Comparison of ENCODE assay signal across 16 cellular contexts in genomic region chr1:40742363-40743061, GRCh38. TPM values are rescaled to one million over a fixed set of nuclear protein-coding genes. Genes with fewer than 3 reads are reported as not detected.
DNase-seq lines count a peak whose midpoint lies in the region; ATAC-seq and TF ChIP-seq lines count a peak whose summit lies in the region.
"Had no signal": no experiment of that assay in that cellular context is flagged by ENCODE, and none has a peak within 500 bp of the region (broad histone marks: within the 10 kb centered on the region; RNA-seq: fewer than 3 reads in every experiment).

No MANE protein-coding gene starts in this region.

- H3K27me3 Mint-ChIP-seq in stimulated activated memory B cell treated with anti-CD40 and anti-IgM and Interleukin-4, amounts not matched to agents 10 μg/mL and 1 μg/mL and 100 μg/mL, for 72 hours, result no peaks in the 10 kb centered on the region
- H3K27me3 Mint-ChIP-seq in osteocyte (ENCODE audit: unreplicated experiment), result no peaks in the 10 kb centered on the region

- peaks cover 56% of the 10 kb centered on the region for H3K4me1 Mint-ChIP-seq in stimulated activated memory B cell treated with anti-CD40 and anti-IgM and Interleukin-4, amounts not matched to agents 10 μg/mL and 1 μg/mL and 100 μg/mL, for 72 hours
- H3K4me1 Mint-ChIP-seq in osteocyte (ENCODE audit: unreplicated experiment), result peaks cover 26% of the 10 kb centered on the region

- H3K36me3 Mint-ChIP-seq in stimulated activated memory B cell treated with anti-CD40 and anti-IgM and Interleukin-4, amounts not matched to agents 10 μg/mL and 1 μg/mL and 100 μg/mL, for 72 hours, result peaks cover 87% of the 10 kb centered on the region
- peaks cover 57% of the 10 kb centered on the region for H3K36me3 Mint-ChIP-seq in osteocyte (ENCODE audit: unreplicated experiment)

- H3K9ac ChIP-seq in SK-N-SH, result no peak overlapping the region
- H3K9ac ChIP-seq: BLaER1 had no signal

- ATAC-seq in heart left ventricle (peak; percentile 62 to 68 (median 65)), gastroesophageal sphincter (no peak), GM19035 (IDR thresholded peaks at IDR 0.05; ENCODE audit: unreplicated experiment) (no peak)
- peak; percentile 64 for ATAC-seq in stimulated activated memory B cell treated with anti-CD40 and anti-IgM and Interleukin-4, amounts not matched to agents 10 μg/mL and 1 μg/mL and 100 μg/mL, for 72 hours

- H3K4me3 ChIP-seq in heart left ventricle, result no peak overlapping the region
- no peak overlapping the region for H3K4me3 ChIP-seq in PC-9
- no peak overlapping the region for H3K4me3 ChIP-seq in gastroesophageal sphincter
- H3K4me3 ChIP-seq in SK-N-SH (ENCODE audit: low read depth in 2 of 2, low read length in 1 of 2), result no peak overlapping the region
- H3K4me3 ChIP-seq: BLaER1, esophagus squamous epithelium had no signal

- TF ChIP-seq CTCF in heart left ventricle (IDR thresholded peaks at IDR 0.05) (no peak), PC-9 (conservative IDR thresholded peaks at IDR 0.05) (no peak), gastroesophageal sphincter (IDR thresholded peaks at IDR 0.05) (no peak), osteocyte (IDR thresholded peaks at IDR 0.05) (no peak), SK-N-SH (IDR thresholded peaks at IDR 0.05) (no peak)

- peak overlapping the region; percentile 82 for H3K27ac Mint-ChIP-seq in stimulated activated memory B cell treated with anti-CD40 and anti-IgM and Interleukin-4, amounts not matched to agents 10 μg/mL and 1 μg/mL and 100 μg/mL, for 72 hours
- no peak overlapping the region for H3K27ac Mint-ChIP-seq in osteocyte (ENCODE audit: unreplicated experiment)

- DNase-seq in heart left ventricle, result no peak
- no peak for DNase-seq in cardiac septum (ENCODE audit: low spot score)
- no peak for DNase-seq in PC-9
- DNase-seq in osteocyte (ENCODE audit: extremely low spot score, unreplicated experiment), result no peak
- no peak for DNase-seq in SK-N-SH
- DNase-seq: activated CD4-positive, CD25-positive, alpha-beta regulatory T cell treated with anti-CD3 and anti-CD28 coated beads, Interleukin-2, amount 50 U/mL, for 72 hours; DND-41; esophagus squamous epithelium; NCI-H510A; retina; SHP77 treated with DMSO at 0.1 percent for 48 hours had no signal

- H3K27ac ChIP-seq in heart left ventricle (peak overlapping the region in 7 of 12 donors; percentile 14 to 60 (median 44)), PC-9 (no peak overlapping the region), gastroesophageal sphincter (peak overlapping the region; percentile 31 to 75 (median 50)), SK-N-SH (ENCODE audit: low read depth in 2 of 2, low read length in 1 of 2) (no peak overlapping the region)
- H3K27ac ChIP-seq: BLaER1, esophagus squamous epithelium had no signal

- H3K36me3 ChIP-seq in heart left ventricle (peaks cover 0 to 83% (median 75%) of the 10 kb centered on the region in 9 donors), PC-9 (ENCODE audit: low read depth) (peaks cover 14% of the 10 kb centered on the region; the same call in 1 of the 2 replicates), gastroesophageal sphincter (peaks cover 0 to 4% of the 10 kb centered on the region in 2 donors), SK-N-SH (replicated peaks in 1 of 2; ENCODE audit: control insufficient read depth in 1 of 2, insufficient read depth in 2 of 2, low read length in 1 of 2) (peaks cover 53 to 59% of the 10 kb centered on the region in 2 experiments)

- TF ChIP-seq POLR2A in heart left ventricle (IDR thresholded peaks at IDR 0.05), result no peak
- no peak for TF ChIP-seq POLR2A in gastroesophageal sphincter (IDR thresholded peaks at IDR 0.05)

- no peaks in the 10 kb centered on the region for H3K9me3 Mint-ChIP-seq in stimulated activated memory B cell treated with anti-CD40 and anti-IgM and Interleukin-4, amounts not matched to agents 10 μg/mL and 1 μg/mL and 100 μg/mL, for 72 hours
- no peaks in the 10 kb centered on the region for H3K9me3 Mint-ChIP-seq in osteocyte (ENCODE audit: unreplicated experiment)

- POLR2A ChIA-PET in PC-9 (lab: Charles Lee; ENCODE audit: unreplicated experiment), result no interaction called here
- POLR2A ChIA-PET in SK-N-SH (lab: Yijun Ruan, JAX), result no interaction called here

- intact Hi-C loops in heart left ventricle (cut with DNase I) (no loop called here), cardiac septum (cut with DNase I) (no loop called here), PC-9 (cut with micrococcal nuclease; ENCODE audit: unreplicated experiment) (no loop called here)

- no peak for TF ChIP-seq RAD21 in SK-N-SH (IDR thresholded peaks at IDR 0.05; ENCODE audit: low read length)

- H3K9me3 ChIP-seq in heart left ventricle (no peaks in the 10 kb centered on the region), PC-9 (ENCODE audit: insufficient read depth, low read depth) (no peaks in the 10 kb centered on the region), gastroesophageal sphincter (no peaks in the 10 kb centered on the region), SK-N-SH (no peaks in the 10 kb centered on the region)
- H3K9me3 ChIP-seq: BLaER1, esophagus squamous epithelium had no signal

- H3K4me2 ChIP-seq in PC-9, result no peak overlapping the region
- no peak overlapping the region for H3K4me2 ChIP-seq in SK-N-SH
- H3K4me2 ChIP-seq: BLaER1 had no signal

- peaks cover 4% of the 10 kb centered on the region for H4K20me1 ChIP-seq in PC-9 (ENCODE audit: insufficient read depth)
- no peaks in the 10 kb centered on the region for H4K20me1 ChIP-seq in SK-N-SH (ENCODE audit: insufficient read depth)

- WGBS in heart left ventricle, 4 donors, result 40 to 63% (median 56%) methylated on average over 3 of the region's 3 CpGs
- WGBS in gastroesophageal sphincter (ENCODE audit: low coverage in 1 of 2), 2 donors, result 55 to 58% methylated on average over 3 of the region's 3 CpGs
- WGBS in SK-N-SH (ENCODE audit: low lambda C conversion rate), result 97% methylated on average over 3 of the region's 3 CpGs

- H2AFZ ChIP-seq in PC-9 (no peak overlapping the region), SK-N-SH (ENCODE audit: low read depth) (no peak overlapping the region)

- H3K79me2 ChIP-seq in PC-9 (ENCODE audit: low read depth) (0 out of 2 replicates have a peak, but pooled peaks cover 3% of the 10 kb centered on the region), SK-N-SH (ENCODE audit: insufficient read depth) (peaks cover 59% of the 10 kb centered on the region; the same call in 1 of the 2 replicates)

- H3K4me1 ChIP-seq in heart left ventricle, result peaks cover 0 to 85% (median 46%) of the 10 kb centered on the region in 12 donors
- H3K4me1 ChIP-seq in PC-9 (replicated peaks; ENCODE audit: insufficient read depth), result no peaks in the 10 kb centered on the region
- H3K4me1 ChIP-seq in gastroesophageal sphincter, result peaks cover 13 to 89% (median 31%) of the 10 kb centered on the region in 3 donors
- 0 out of 4 replicates have a peak, but pooled peaks cover 0 to 7% of the 10 kb centered on the region in 2 experiments for H3K4me1 ChIP-seq in SK-N-SH (ENCODE audit: control insufficient read depth in 1 of 2, insufficient read depth in 2 of 2, low read depth in 1 of 2, low read length in 1 of 2)
- H3K4me1 ChIP-seq: BLaER1 had no signal

- H3K27me3 ChIP-seq in heart left ventricle, result no peaks in the 10 kb centered on the region
- H3K27me3 ChIP-seq in PC-9 (ENCODE audit: insufficient read depth, low read depth), result no peaks in the 10 kb centered on the region
- no peaks in the 10 kb centered on the region for H3K27me3 ChIP-seq in gastroesophageal sphincter
- no peaks in the 10 kb centered on the region for H3K27me3 ChIP-seq in SK-N-SH (ENCODE audit: insufficient read depth)
- H3K27me3 ChIP-seq: BLaER1, esophagus squamous epithelium had no signal

- no peak overlapping the region for H3K4me3 Mint-ChIP-seq in stimulated activated memory B cell treated with anti-CD40 and anti-IgM and Interleukin-4, amounts not matched to agents 10 μg/mL and 1 μg/mL and 100 μg/mL, for 72 hours
- no peak overlapping the region for H3K4me3 Mint-ChIP-seq in osteocyte (ENCODE audit: unreplicated experiment)

- TF ChIP-seq EP300 in gastroesophageal sphincter (IDR thresholded peaks at IDR 0.05) (no peak), SK-N-SH (IDR thresholded peaks at IDR 0.05; ENCODE audit: borderline replicate concordance in 1 of 2, low read depth in 1 of 2, low read length in 1 of 2) (no peak)

- CTCF ChIA-PET in PC-9 (lab: Charles Lee), result interaction anchor here (0.7 kb wide), 1 partner anchor 104 kb away, joined by 5 read pairs; no protein-coding TSS in a partner anchor
- CTCF ChIA-PET in SK-N-SH (lab: Yijun Ruan, JAX), result interaction anchor here (1.0 kb wide), 1 partner anchor 107 kb away, joined by 3 read pairs; no protein-coding TSS in a partner anchor

- BruUV-seq in PC-9 (replicated peaks; lab: Mats Ljungman, UMichigan), result TSS peak; percentile 3

- H3F3A ChIP-seq in PC-9 (ENCODE audit: insufficient read depth, low read depth), result peaks cover 4% of the 10 kb centered on the region; the same call in 1 of the 2 replicates
- H3F3A ChIP-seq in SK-N-SH (replicated peaks; ENCODE audit: insufficient read depth), result no peaks in the 10 kb centered on the region

- H3K9me2 ChIP-seq in PC-9 (ENCODE audit: insufficient read depth) (no peaks in the 10 kb centered on the region), SK-N-SH (no peaks in the 10 kb centered on the region)

TF ChIP-seq in SK-N-SH, 30 proteins besides CTCF, POLR2A, EP300 and RAD21 (continues in another document):
- TF ChIP-seq PBX3 (IDR thresholded peaks at IDR 0.05), result no peak
- no peak for TF ChIP-seq NFIC (IDR thresholded peaks at IDR 0.05; ENCODE audit: borderline replicate concordance)

RNA-seq across cellular contexts. Expression of gene KCNQ4, which starts 41.1 kb away (rescaled TPM):
- total RNA-seq in heart left ventricle (1 to 10 TPM; 1.3 to 4.4 (median 2.2) TPM), cardiac septum (3.6 TPM), PC-9 (2021) (0.68 and 0.81 TPM in 2 replicates), gastroesophageal sphincter (10 to 100 TPM in 3 of 4 donors, 1 to 10 TPM in 1; 6.1 to 25.5 (median 10.2) TPM), osteocyte (0.51 and 0.63 TPM in 2 replicates)
- polyA plus RNA-seq in heart left ventricle (1 to 10 TPM; 1.3 to 1.8 TPM), SK-N-SH (2012; rRNA removed) (0.05 and 0.15 TPM in 2 replicates)
- polyA plus RNA-seq in SK-N-SH (2012; cell fraction: cytosol; rRNA removed), result 0.03 and 0.05 TPM in 2 replicates
- 0.43 and 0.44 TPM in 2 replicates for polyA plus RNA-seq in SK-N-SH (2012; cell fraction: nucleus; rRNA removed)
- total RNA-seq: H4 had no signal

RNA-seq across cellular contexts. Expression of gene NFYC, which starts 51.0 kb away (rescaled TPM):
- total RNA-seq in heart left ventricle (10 to 100 TPM; 52.6 to 82.8 (median 69.4) TPM), cardiac septum (61.7 TPM), PC-9 (2021) (79.4 and 91.1 TPM in 2 replicates), gastroesophageal sphincter (10 to 100 TPM; 32.4 to 54.2 (median 46.5) TPM), osteocyte (49.0 and 53.4 TPM in 2 replicates)
- polyA plus RNA-seq in heart left ventricle (10 to 100 TPM; 45.2 to 52.8 TPM), SK-N-SH (2012; rRNA removed) (68.0 and 72.4 TPM in 2 replicates)
- 36.6 and 49.4 TPM in 2 replicates for polyA plus RNA-seq in SK-N-SH (2012; cell fraction: cytosol; rRNA removed)
- 62.5 and 88.2 TPM in 2 replicates for polyA plus RNA-seq in SK-N-SH (2012; cell fraction: nucleus; rRNA removed)

Comparison
In these comparisons a context has a peak if more than half of its experiments do, and no peak if none do; other contexts are left out.
1. ATAC-seq: peak in heart left ventricle (4 of 4) and stimulated activated memory B cell treated with anti-CD40 and anti-IgM and Interleukin-4, amounts not matched to agents 10 μg/mL and 1 μg/mL and 100 μg/mL, for 72 hours (single experiment); none in gastroesophageal sphincter (single experiment) and GM19035 (single experiment).
2. H3K27ac ChIP-seq: peak in heart left ventricle (7 of 12) and gastroesophageal sphincter (4 of 4); none in PC-9 (single experiment) and SK-N-SH (0 of 2).